8 cellular contexts compared by ENCODE assay signal in the genomic region with DNA sequence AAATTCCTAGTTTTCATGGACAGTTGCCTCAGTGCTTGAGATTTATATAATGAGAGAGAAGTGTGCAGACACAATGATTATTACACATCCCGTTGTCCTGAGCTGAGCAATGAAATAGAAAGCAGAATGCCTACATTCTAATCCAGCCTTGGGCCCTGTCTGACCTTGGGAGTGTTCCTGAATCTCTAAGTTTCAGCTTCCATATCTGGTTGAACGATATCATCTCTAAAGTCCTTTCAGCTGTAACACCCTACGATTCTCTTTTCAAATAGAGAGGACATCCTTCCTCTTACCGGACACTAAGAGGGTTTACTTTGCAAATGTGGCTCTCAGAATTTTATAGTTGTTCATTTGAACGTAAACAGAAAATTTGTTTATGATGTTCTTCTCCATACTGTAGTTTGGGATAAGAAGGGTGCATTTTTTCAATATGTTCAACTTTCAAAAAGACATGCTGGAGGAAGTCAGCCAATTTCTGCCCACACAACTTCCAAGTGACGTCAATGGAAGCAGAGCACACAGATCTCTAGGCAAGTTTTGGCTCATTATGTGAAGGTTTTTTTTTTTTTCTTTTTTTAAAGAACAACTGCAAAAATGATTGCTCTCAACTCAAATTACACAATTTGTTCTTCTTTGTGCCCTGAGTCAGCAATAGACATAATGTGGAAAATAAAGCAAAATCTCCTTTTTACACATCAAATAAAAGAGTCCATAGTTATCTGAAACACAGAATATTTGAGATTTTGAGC. TPM values are rescaled to one million over a fixed set of nuclear protein-coding genes. Genes with fewer than 3 reads are reported as not detected.
DNase-seq lines count a peak whose midpoint lies in the region; ATAC-seq, FAIRE-seq and TF ChIP-seq lines count a peak whose summit lies in the region.
"Had no signal": no experiment of that assay in that cellular context is flagged by ENCODE, and none has a peak within 500 bp of the region (broad histone marks: within the 10 kb centered on the region; RNA-seq: fewer than 3 reads in every experiment).

No MANE protein-coding gene starts in this region.

- 52% methylated on average over 6 of the region's 6 CpGs for WGBS in liver

- no peak for TF ChIP-seq CTCF in bronchial epithelial cell (IDR thresholded peaks at IDR 0.05; ENCODE audit: insufficient read depth, low read length, severe bottlenecking)
- TF ChIP-seq CTCF in liver (IDR thresholded peaks at IDR 0.05; ENCODE audit: low read depth, low read length, missing input control), result no peak
- TF ChIP-seq CTCF in D721Med (IDR thresholded peaks at IDR 0.05; ENCODE audit: insufficient read depth, missing control alignments), result no peak

- H3K9ac ChIP-seq in liver (ENCODE audit: low read depth in 1 of 2, low read length in 2 of 2) (no peak overlapping the region), subcutaneous abdominal adipose tissue (ENCODE audit: low read length in 5 of 5) (no peak overlapping the region)

- H3K36me3 ChIP-seq in bronchial epithelial cell (ENCODE audit: control insufficient read depth, insufficient read depth, low read length) (no peaks in the 10 kb centered on the region), liver (ENCODE audit: control insufficient read depth in 4 of 4, insufficient read depth in 3 of 4, low read depth in 1 of 4, low read length in 3 of 4) (no peaks in the 10 kb centered on the region), subcutaneous abdominal adipose tissue (ENCODE audit: control insufficient read depth in 5 of 5, insufficient read depth in 5 of 5, low read length in 5 of 5) (no peaks in the 10 kb centered on the region)

- DNase-seq in NCI-H446 treated with DMSO at 0.1 percent for 48 hours (lab: John Stamatoyannopoulos, UW) (peak; percentile 39), bronchial epithelial cell (ENCODE audit: low read depth) (peak; percentile 64), D721Med (ENCODE audit: insufficient read length, low spot score) (no peak), NCI-H524 treated with DMSO at 0.1 percent for 48 hours (lab: John Stamatoyannopoulos, UW) (no peak)
- DNase-seq: foreskin keratinocyte had no signal

- H3K27ac ChIP-seq in liver (ENCODE audit: low read depth in 1 of 2, low read length in 2 of 2) (peak overlapping the region; percentile 51 to 62), subcutaneous abdominal adipose tissue (ENCODE audit: low read depth, low read length) (peak overlapping the region; percentile 48)
- H3K27ac ChIP-seq: foreskin keratinocyte had no signal

- peak; percentile 3 to 19 for TF ChIP-seq RAD21 in liver (IDR thresholded peaks at IDR 0.05)

- H3K4me1 ChIP-seq in liver (ENCODE audit: control insufficient read depth in 4 of 4, insufficient read depth in 4 of 4, low read length in 3 of 4) (peaks cover 4 to 21% (median 14%) of the 10 kb centered on the region in 4 donors), subcutaneous abdominal adipose tissue (ENCODE audit: control insufficient read depth in 5 of 5, insufficient read depth in 5 of 5, low read length in 5 of 5) (peaks cover 0 to 21% (median 17%) of the 10 kb centered on the region in 5 donors)

- no peaks in the 10 kb centered on the region for H3K9me3 ChIP-seq in liver (ENCODE audit: control insufficient read depth in 4 of 4, low read length in 3 of 4)
- no peaks in the 10 kb centered on the region for H3K9me3 ChIP-seq in subcutaneous abdominal adipose tissue (ENCODE audit: control insufficient read depth in 5 of 5, low read length in 5 of 5)

- FAIRE-seq in bronchial epithelial cell (lab: Jason Lieb, UNC) (no peak), D721Med (lab: Jason Lieb, UNC) (no peak)

- H3K27me3 ChIP-seq in bronchial epithelial cell (ENCODE audit: control insufficient read depth, insufficient read depth, low read length) (no peaks in the 10 kb centered on the region), liver (ENCODE audit: control insufficient read depth in 4 of 4, insufficient read depth in 4 of 4, low read length in 3 of 4) (no peaks in the 10 kb centered on the region), subcutaneous abdominal adipose tissue (ENCODE audit: control insufficient read depth in 5 of 5, insufficient read depth in 4 of 5, low read length in 5 of 5) (no peaks in the 10 kb centered on the region)
- H3K27me3 ChIP-seq: foreskin keratinocyte had no signal

- no peak for ATAC-seq in GM21717 (IDR thresholded peaks at IDR 0.05; ENCODE audit: unreplicated experiment)
- ATAC-seq: foreskin keratinocyte had no signal

- no peak overlapping the region for H3K4me3 ChIP-seq in bronchial epithelial cell (ENCODE audit: low read depth, low read length)
- peak overlapping the region in 1 of 3 donors; percentile 17 for H3K4me3 ChIP-seq in liver (ENCODE audit: low read depth in 1 of 3, low read length in 3 of 3)
- H3K4me3 ChIP-seq in subcutaneous abdominal adipose tissue (ENCODE audit: low read depth in 1 of 5, low read length in 5 of 5), result peak overlapping the region in 3 of 5 donors; percentile 5 to 40 (median 37)

TF ChIP-seq in liver, 16 proteins besides CTCF, POLR2A, EP300 and RAD21:
- TF ChIP-seq GABPA (IDR thresholded peaks at IDR 0.05 in 1 of 2, conservative IDR thresholded peaks at IDR 0.05 in 1 of 2) (no peak), YY1 (IDR thresholded peaks at IDR 0.05) (peak; percentile 53), HNF4G (IDR thresholded peaks at IDR 0.05) (no peak), RXRA (IDR thresholded peaks at IDR 0.05) (peak in 1 of 2 donors; percentile 61), NR2F2 (IDR thresholded peaks at IDR 0.05) (no peak), EGR1 (IDR thresholded peaks at IDR 0.05; ENCODE audit: low read depth in 2 of 2) (peak in 1 of 2 donors; percentile 53), JUND (IDR thresholded peaks at IDR 0.05) (peak in 1 of 2 donors; percentile 57), SP1 (IDR thresholded peaks at IDR 0.05) (no peak), TAF1 (conservative IDR thresholded peaks at IDR 0.05) (no peak), HNF4A (conservative IDR thresholded peaks at IDR 0.05) (peak in 1 of 2 donors; percentile 43), FOXA1 (IDR thresholded peaks at IDR 0.05) (no peak), FOXA2 (IDR thresholded peaks at IDR 0.05) (no peak)
- TF ChIP-seq, protein P1, sequence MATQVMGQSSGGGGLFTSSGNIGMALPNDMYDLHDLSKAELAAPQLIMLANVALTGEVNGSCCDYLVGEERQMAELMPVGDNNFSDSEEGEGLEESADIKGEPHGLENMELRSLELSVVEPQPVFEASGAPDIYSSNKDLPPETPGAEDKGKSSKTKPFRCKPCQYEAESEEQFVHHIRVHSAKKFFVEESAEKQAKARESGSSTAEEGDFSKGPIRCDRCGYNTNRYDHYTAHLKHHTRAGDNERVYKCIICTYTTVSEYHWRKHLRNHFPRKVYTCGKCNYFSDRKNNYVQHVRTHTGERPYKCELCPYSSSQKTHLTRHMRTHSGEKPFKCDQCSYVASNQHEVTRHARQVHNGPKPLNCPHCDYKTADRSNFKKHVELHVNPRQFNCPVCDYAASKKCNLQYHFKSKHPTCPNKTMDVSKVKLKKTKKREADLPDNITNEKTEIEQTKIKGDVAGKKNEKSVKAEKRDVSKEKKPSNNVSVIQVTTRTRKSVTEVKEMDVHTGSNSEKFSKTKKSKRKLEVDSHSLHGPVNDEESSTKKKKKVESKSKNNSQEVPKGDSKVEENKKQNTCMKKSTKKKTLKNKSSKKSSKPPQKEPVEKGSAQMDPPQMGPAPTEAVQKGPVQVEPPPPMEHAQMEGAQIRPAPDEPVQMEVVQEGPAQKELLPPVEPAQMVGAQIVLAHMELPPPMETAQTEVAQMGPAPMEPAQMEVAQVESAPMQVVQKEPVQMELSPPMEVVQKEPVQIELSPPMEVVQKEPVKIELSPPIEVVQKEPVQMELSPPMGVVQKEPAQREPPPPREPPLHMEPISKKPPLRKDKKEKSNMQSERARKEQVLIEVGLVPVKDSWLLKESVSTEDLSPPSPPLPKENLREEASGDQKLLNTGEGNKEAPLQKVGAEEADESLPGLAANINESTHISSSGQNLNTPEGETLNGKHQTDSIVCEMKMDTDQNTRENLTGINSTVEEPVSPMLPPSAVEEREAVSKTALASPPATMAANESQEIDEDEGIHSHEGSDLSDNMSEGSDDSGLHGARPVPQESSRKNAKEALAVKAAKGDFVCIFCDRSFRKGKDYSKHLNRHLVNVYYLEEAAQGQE (IDR thresholded peaks at IDR 0.05), result no peak
- TF ChIP-seq, protein P2, sequence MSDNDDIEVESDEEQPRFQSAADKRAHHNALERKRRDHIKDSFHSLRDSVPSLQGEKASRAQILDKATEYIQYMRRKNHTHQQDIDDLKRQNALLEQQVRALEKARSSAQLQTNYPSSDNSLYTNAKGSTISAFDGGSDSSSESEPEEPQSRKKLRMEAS (IDR thresholded peaks at IDR 0.05), result peak; percentile 48
- TF ChIP-seq, protein P3, sequence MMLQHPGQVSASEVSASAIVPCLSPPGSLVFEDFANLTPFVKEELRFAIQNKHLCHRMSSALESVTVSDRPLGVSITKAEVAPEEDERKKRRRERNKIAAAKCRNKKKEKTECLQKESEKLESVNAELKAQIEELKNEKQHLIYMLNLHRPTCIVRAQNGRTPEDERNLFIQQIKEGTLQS (IDR thresholded peaks at IDR 0.05), result no peak
- TF ChIP-seq, protein P4, sequence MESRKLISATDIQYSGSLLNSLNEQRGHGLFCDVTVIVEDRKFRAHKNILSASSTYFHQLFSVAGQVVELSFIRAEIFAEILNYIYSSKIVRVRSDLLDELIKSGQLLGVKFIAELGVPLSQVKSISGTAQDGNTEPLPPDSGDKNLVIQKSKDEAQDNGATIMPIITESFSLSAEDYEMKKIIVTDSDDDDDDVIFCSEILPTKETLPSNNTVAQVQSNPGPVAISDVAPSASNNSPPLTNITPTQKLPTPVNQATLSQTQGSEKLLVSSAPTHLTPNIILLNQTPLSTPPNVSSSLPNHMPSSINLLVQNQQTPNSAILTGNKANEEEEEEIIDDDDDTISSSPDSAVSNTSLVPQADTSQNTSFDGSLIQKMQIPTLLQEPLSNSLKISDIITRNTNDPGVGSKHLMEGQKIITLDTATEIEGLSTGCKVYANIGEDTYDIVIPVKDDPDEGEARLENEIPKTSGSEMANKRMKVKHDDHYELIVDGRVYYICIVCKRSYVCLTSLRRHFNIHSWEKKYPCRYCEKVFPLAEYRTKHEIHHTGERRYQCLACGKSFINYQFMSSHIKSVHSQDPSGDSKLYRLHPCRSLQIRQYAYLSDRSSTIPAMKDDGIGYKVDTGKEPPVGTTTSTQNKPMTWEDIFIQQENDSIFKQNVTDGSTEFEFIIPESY (IDR thresholded peaks at IDR 0.05), result peak; percentile 21

RNA-seq across cellular contexts. Expression of a gene that starts 50.4 kb away (rescaled TPM):
- total RNA-seq in bronchial epithelial cell (under 0.01 and 0.53 TPM in 2 replicates), liver (1 to 10 TPM in 1 of 2 donors, under 1 TPM in 1; 0.75 to 5.2 TPM)
- 1 to 10 TPM; 1.0 to 1.5 TPM for polyA plus RNA-seq in liver
- total RNA-seq: foreskin keratinocyte had no signal
- polyA plus RNA-seq: foreskin keratinocyte had no signal

Comparison
In these comparisons a context has a peak if more than half of its experiments do, and no peak if none do; other contexts are left out.
1. DNase-seq: peak in NCI-H446 treated with DMSO at 0.1 percent for 48 hours (single experiment) and bronchial epithelial cell (single experiment); none in D721Med (single experiment) and NCI-H524 treated with DMSO at 0.1 percent for 48 hours (single experiment).